ENCODE assay signal across 18 cellular contexts in the genomic region with DNA sequence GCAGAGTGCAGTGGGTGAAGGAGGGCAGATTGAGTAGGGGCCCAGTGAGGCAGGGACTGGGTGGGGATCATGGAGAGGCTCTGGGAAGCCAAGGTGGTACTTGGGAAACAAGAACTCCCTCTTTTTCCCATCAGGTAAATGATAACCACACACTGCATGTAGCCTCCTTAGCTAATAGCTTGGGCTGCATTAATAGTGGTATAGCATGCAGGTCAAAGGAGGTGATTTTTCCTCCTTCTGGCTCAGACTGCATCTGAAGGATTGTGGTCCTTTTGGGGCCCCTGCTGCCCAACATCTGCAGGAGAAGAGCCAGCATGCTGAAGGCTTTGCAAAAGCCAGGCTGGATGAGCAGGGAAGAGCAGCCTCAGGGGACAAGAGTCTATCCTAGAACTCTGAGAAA. TPM values are rescaled to one million over a fixed set of nuclear protein-coding genes. Genes with fewer than 3 reads are reported as not detected.
DNase-seq lines count a peak whose midpoint lies in the region; ATAC-seq and TF ChIP-seq lines count a peak whose summit lies in the region.
"Had no signal": no experiment of that assay in that cellular context is flagged by ENCODE, and none has a peak within 500 bp of the region (broad histone marks: within the 10 kb centered on the region; RNA-seq: fewer than 3 reads in every experiment).

No MANE protein-coding gene starts in this region.

- H3K36me3 ChIP-seq in SK-N-SH (replicated peaks in 1 of 2; ENCODE audit: control insufficient read depth in 1 of 2, insufficient read depth in 2 of 2, low read length in 1 of 2) (no peaks in the 10 kb centered on the region), neural progenitor cell (no peaks in the 10 kb centered on the region)
- H3K36me3 ChIP-seq: BLaER1 had no signal

- intact Hi-C loops in natural killer cell (cut with micrococcal nuclease): no loop called here

- H3K4me1 ChIP-seq in SK-N-SH (ENCODE audit: control insufficient read depth in 1 of 2, insufficient read depth in 2 of 2, low read depth in 1 of 2, low read length in 1 of 2) (peaks cover 0 to 5% of the 10 kb centered on the region in 2 experiments; a peak in 2 of 4 replicates), neural progenitor cell (no peaks in the 10 kb centered on the region)

- no peak overlapping the region for H3K9ac ChIP-seq in SK-N-SH
- H3K9ac ChIP-seq in neural progenitor cell: no peak overlapping the region
- H3K9ac ChIP-seq: BLaER1 had no signal

- peaks cover 3% of the 10 kb centered on the region for H3F3A ChIP-seq in SK-N-SH (replicated peaks; ENCODE audit: insufficient read depth)
- peaks cover 3% of the 10 kb centered on the region for H3F3A ChIP-seq in neural progenitor cell (ENCODE audit: low read depth)

- no peak overlapping the region for H2AFZ ChIP-seq in SK-N-SH (ENCODE audit: low read depth)
- no peak overlapping the region for H2AFZ ChIP-seq in neural progenitor cell (replicated peaks)

- DNase-seq in SK-N-SH (no peak), natural killer cell (no peak), neural progenitor cell (ENCODE audit: low spot score) (no peak), MV-4-11 (lab: John Stamatoyannopoulos, UW) (no peak), NCI-H226 (no peak)
- no peak for DNase-seq in natural killer cell treated with Interleukin-12 subunit alpha and Interleukin-12 subunit beta and Interleukin-15 and Interleukin-18, amount 100 ng/mL, for 72 hours (ENCODE audit: low spot score)
- no peak for DNase-seq in activated T-cell treated with anti-CD3 and anti-CD28 coated beads, Interleukin-2, amount 50 U/mL, for 1 hour
- DNase-seq: H9, NCI-H1417, NCI-H1930, NCI-H2171, NCI-H510A, NCI-H82, SHP77 had no signal

- CTCF ChIA-PET in SK-N-SH (lab: Yijun Ruan, JAX): interaction anchor here (0.6 kb wide), 1 partner anchor 529 kb away, joined by 3 read pairs; no protein-coding TSS in a partner anchor

- no peak overlapping the region for H3K4me3 ChIP-seq in SK-N-SH (ENCODE audit: low read depth in 2 of 2, low read length in 1 of 2)
- no peak overlapping the region for H3K4me3 ChIP-seq in neural progenitor cell
- H3K4me3 ChIP-seq: BLaER1 had no signal

- POLR2A ChIA-PET in SK-N-SH (lab: Yijun Ruan, JAX): no interaction called here

- H4K20me1 ChIP-seq in SK-N-SH (ENCODE audit: insufficient read depth): no peaks in the 10 kb centered on the region
- no peaks in the 10 kb centered on the region for H4K20me1 ChIP-seq in neural progenitor cell (ENCODE audit: low read depth)
- H4K20me1 ChIP-seq: BLaER1 had no signal

- H3K4me1 Mint-ChIP-seq in natural killer cell treated with Interleukin-12 subunit alpha and Interleukin-12 subunit beta and Interleukin-15 and Interleukin-18, amount 100 ng/mL, for 72 hours (ENCODE audit: low read depth in 2 of 2): peaks cover 45 to 48% of the 10 kb centered on the region in 2 donors
- H3K4me1 Mint-ChIP-seq in natural killer cell (peaks cover 32 to 41% of the 10 kb centered on the region in 2 donors), neural progenitor cell (peaks cover 17% of the 10 kb centered on the region)

- no peak overlapping the region for H3K27ac ChIP-seq in SK-N-SH (ENCODE audit: low read depth in 2 of 2, low read length in 1 of 2)
- no peak overlapping the region for H3K27ac ChIP-seq in neural progenitor cell
- H3K27ac ChIP-seq: 22Rv1, BLaER1 had no signal

- TF ChIP-seq CTCF in SK-N-SH (IDR thresholded peaks at IDR 0.05) (no peak), natural killer cell (IDR thresholded peaks at IDR 0.05) (no peak), neural progenitor cell (IDR thresholded peaks at IDR 0.05) (no peak)

- H3K79me2 ChIP-seq in SK-N-SH (ENCODE audit: insufficient read depth): no peaks in the 10 kb centered on the region
- H3K79me2 ChIP-seq in neural progenitor cell (ENCODE audit: low read depth): no peaks in the 10 kb centered on the region

- H3K9me3 ChIP-seq in SK-N-SH (no peaks in the 10 kb centered on the region), neural progenitor cell (ENCODE audit: low read depth) (no peaks in the 10 kb centered on the region)

- no peaks in the 10 kb centered on the region for H3K27me3 ChIP-seq in SK-N-SH (ENCODE audit: insufficient read depth)
- H3K27me3 ChIP-seq in neural progenitor cell: no peaks in the 10 kb centered on the region
- H3K27me3 ChIP-seq: BLaER1 had no signal

- peaks cover 0 to 7% of the 10 kb centered on the region in 2 donors for H3K27me3 Mint-ChIP-seq in natural killer cell treated with Interleukin-12 subunit alpha and Interleukin-12 subunit beta and Interleukin-15 and Interleukin-18, amount 100 ng/mL, for 72 hours
- H3K27me3 Mint-ChIP-seq in natural killer cell (ENCODE audit: low read depth in 2 of 2) (peaks cover 0 to 3% of the 10 kb centered on the region in 2 donors), neural progenitor cell (ENCODE audit: insufficient read depth, low read depth) (peaks cover 6% of the 10 kb centered on the region)

- H3K4me2 ChIP-seq in SK-N-SH: no peak overlapping the region
- H3K4me2 ChIP-seq in neural progenitor cell: no peak overlapping the region

- H3K27ac Mint-ChIP-seq in natural killer cell treated with Interleukin-12 subunit alpha and Interleukin-12 subunit beta and Interleukin-15 and Interleukin-18, amount 100 ng/mL, for 72 hours: peak overlapping the region; percentile 10 to 91
- H3K27ac Mint-ChIP-seq in natural killer cell (peak overlapping the region in 1 of 2 donors; percentile 28), neural progenitor cell (peak overlapping the region; percentile 31)
- H3K27ac Mint-ChIP-seq: H9 had no signal

- ATAC-seq in SK-N-SH treated with all-trans-retinoic acid at 6 μM for 48 hours: no peak
- no peak for ATAC-seq in natural killer cell treated with Interleukin-12 subunit alpha and Interleukin-12 subunit beta and Interleukin-15 and Interleukin-18, amount 100 ng/mL, for 72 hours
- no peak for ATAC-seq in natural killer cell
- ATAC-seq: HepG2 had no signal

- no peak for TF ChIP-seq EP300 in SK-N-SH (IDR thresholded peaks at IDR 0.05; ENCODE audit: borderline replicate concordance in 1 of 2, low read depth in 1 of 2, low read length in 1 of 2)

- no peak for TF ChIP-seq RAD21 in SK-N-SH (IDR thresholded peaks at IDR 0.05; ENCODE audit: low read length)

- H3K9me3 Mint-ChIP-seq in natural killer cell treated with Interleukin-12 subunit alpha and Interleukin-12 subunit beta and Interleukin-15 and Interleukin-18, amount 100 ng/mL, for 72 hours: no peaks in the 10 kb centered on the region
- H3K9me3 Mint-ChIP-seq in natural killer cell: no peaks in the 10 kb centered on the region
- H3K9me3 Mint-ChIP-seq in neural progenitor cell: peaks cover 2% of the 10 kb centered on the region

- peak overlapping the region; percentile 1 for H3K4me3 Mint-ChIP-seq in natural killer cell treated with Interleukin-12 subunit alpha and Interleukin-12 subunit beta and Interleukin-15 and Interleukin-18, amount 100 ng/mL, for 72 hours
- H3K4me3 Mint-ChIP-seq in natural killer cell: no peak overlapping the region
- H3K4me3 Mint-ChIP-seq in neural progenitor cell: no peak overlapping the region
- H3K4me3 Mint-ChIP-seq: H9 had no signal

- no peaks in the 10 kb centered on the region for H3K36me3 Mint-ChIP-seq in natural killer cell treated with Interleukin-12 subunit alpha and Interleukin-12 subunit beta and Interleukin-15 and Interleukin-18, amount 100 ng/mL, for 72 hours
- H3K36me3 Mint-ChIP-seq in natural killer cell (no peaks in the 10 kb centered on the region), neural progenitor cell (peaks cover 4% of the 10 kb centered on the region)

- H3K9me2 ChIP-seq in SK-N-SH: no peaks in the 10 kb centered on the region

TF ChIP-seq in SK-N-SH treated with all-trans-retinoic acid at 6 μM for 48 hours, 23 proteins besides CTCF, POLR2A, EP300 and RAD21:
- peak; percentile 97 for TF ChIP-seq ZNF70 (CRISPR knock-in tag; IDR thresholded peaks at IDR 0.05)
- no peak for TF ChIP-seq ZFP30 (CRISPR knock-in tag; IDR thresholded peaks at IDR 0.05)

TF ChIP-seq in SK-N-SH, 30 proteins besides CTCF, POLR2A, EP300 and RAD21 (continues in another document):
- no peak for TF ChIP-seq USF2 (IDR thresholded peaks at IDR 0.05; ENCODE audit: borderline replicate concordance, low read depth, low read length)
- no peak for TF ChIP-seq FOSL2 (IDR thresholded peaks at IDR 0.05; ENCODE audit: borderline replicate concordance, low read depth)
- TF ChIP-seq, protein P1, sequence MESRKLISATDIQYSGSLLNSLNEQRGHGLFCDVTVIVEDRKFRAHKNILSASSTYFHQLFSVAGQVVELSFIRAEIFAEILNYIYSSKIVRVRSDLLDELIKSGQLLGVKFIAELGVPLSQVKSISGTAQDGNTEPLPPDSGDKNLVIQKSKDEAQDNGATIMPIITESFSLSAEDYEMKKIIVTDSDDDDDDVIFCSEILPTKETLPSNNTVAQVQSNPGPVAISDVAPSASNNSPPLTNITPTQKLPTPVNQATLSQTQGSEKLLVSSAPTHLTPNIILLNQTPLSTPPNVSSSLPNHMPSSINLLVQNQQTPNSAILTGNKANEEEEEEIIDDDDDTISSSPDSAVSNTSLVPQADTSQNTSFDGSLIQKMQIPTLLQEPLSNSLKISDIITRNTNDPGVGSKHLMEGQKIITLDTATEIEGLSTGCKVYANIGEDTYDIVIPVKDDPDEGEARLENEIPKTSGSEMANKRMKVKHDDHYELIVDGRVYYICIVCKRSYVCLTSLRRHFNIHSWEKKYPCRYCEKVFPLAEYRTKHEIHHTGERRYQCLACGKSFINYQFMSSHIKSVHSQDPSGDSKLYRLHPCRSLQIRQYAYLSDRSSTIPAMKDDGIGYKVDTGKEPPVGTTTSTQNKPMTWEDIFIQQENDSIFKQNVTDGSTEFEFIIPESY (IDR thresholded peaks at IDR 0.05; ENCODE audit: borderline replicate concordance, low read depth): no peak
- no peak for TF ChIP-seq TAF1 (IDR thresholded peaks at IDR 0.05; ENCODE audit: borderline replicate concordance, low read depth, low read length)
- TF ChIP-seq MEF2A (IDR thresholded peaks at IDR 0.05; ENCODE audit: borderline replicate concordance, low read depth): no peak

RNA-seq across cellular contexts. Expression of gene PPCDC, which starts 45.4 kb away (rescaled TPM):
- 19.8 and 20.7 TPM in 2 replicates for polyA plus RNA-seq in SK-N-SH (2012; rRNA removed)
- 8.5 and 11.6 TPM in 2 replicates for polyA plus RNA-seq in SK-N-SH (2012; cell fraction: cytosol; rRNA removed)
- 20.1 and 21.1 TPM in 2 replicates for polyA plus RNA-seq in SK-N-SH (2012; cell fraction: nucleus; rRNA removed)
- total RNA-seq in natural killer cell treated with Interleukin-12 subunit alpha and Interleukin-12 subunit beta and Interleukin-15 and Interleukin-18, amount 100 ng/mL, for 72 hours: 10 to 100 TPM; 27.0 to 42.0 TPM
- total RNA-seq in natural killer cell (10 to 100 TPM; 21.3 to 32.3 (median 27.0) TPM), neural progenitor cell (ENCODE audit: low replicate concordance) (15.8 and 38.6 TPM in 2 replicates)
